8 cellular contexts compared by ENCODE assay signal in genomic region chr22:31291403-31291715, GRCh38. TPM values are rescaled to one million over a fixed set of nuclear protein-coding genes. Genes with fewer than 3 reads are reported as not detected.
DNase-seq lines count a peak whose midpoint lies in the region; ATAC-seq and TF ChIP-seq lines count a peak whose summit lies in the region.

No MANE protein-coding gene starts in this region.

- ATAC-seq in Panc1: no peak

- in situ Hi-C loops in Panc1 (cut with HindIII; ENCODE audit: low pct_unique_long_range_greater_than_20kb, low sequenced_read_pairs): no loop called here

- no peaks in the 10 kb centered on the region for H3K27me3 ChIP-seq in CD4-positive, alpha-beta memory T cell (ENCODE audit: insufficient read depth, low read length)
- H3K27me3 ChIP-seq in Panc1 (ENCODE audit: control insufficient read depth, insufficient read depth, low read length): no peaks in the 10 kb centered on the region

- H3K27me3 Mint-ChIP-seq in CD4-positive, alpha-beta memory T cell: no peaks in the 10 kb centered on the region
- H3K27me3 Mint-ChIP-seq in neural crest cell (ENCODE audit: low read depth): peaks cover 17% of the 10 kb centered on the region

- peaks cover 27% of the 10 kb centered on the region for H3K36me3 ChIP-seq in CD4-positive, alpha-beta memory T cell (ENCODE audit: insufficient read depth, low read length)
- no peaks in the 10 kb centered on the region for H3K36me3 ChIP-seq in Panc1 (ENCODE audit: control insufficient read depth, insufficient read depth, low read length)

- peaks cover 72% of the 10 kb centered on the region for H3K4me1 ChIP-seq in CD4-positive, alpha-beta memory T cell (ENCODE audit: insufficient read depth, low read length)
- H3K4me1 ChIP-seq in Panc1 (ENCODE audit: control insufficient read depth, insufficient read depth, low read length): no peaks in the 10 kb centered on the region; the same call in 1 of the 2 replicates

- peak overlapping the region; percentile 98 to 100 (median 99) for H3K27ac Mint-ChIP-seq in CD4-positive, alpha-beta memory T cell
- H3K27ac Mint-ChIP-seq in neural crest cell (ENCODE audit: unreplicated experiment): no peak overlapping the region

- TF ChIP-seq CTCF in Panc1 (IDR thresholded peaks at IDR 0.05): no peak
- no peak for TF ChIP-seq CTCF in neural crest cell (conservative IDR thresholded peaks at IDR 0.05)

- BruUV-seq in Panc1 (replicated peaks; lab: Mats Ljungman, UMichigan): no TSS peak

- no peaks in the 10 kb centered on the region for H3K9me3 ChIP-seq in CD4-positive, alpha-beta memory T cell (ENCODE audit: control insufficient read depth in 1 of 2, low read length in 2 of 2)
- H3K9me3 ChIP-seq in Panc1 (ENCODE audit: control insufficient read depth, insufficient read depth, low read depth, low read length): no peaks in the 10 kb centered on the region

- H3K4me3 ChIP-seq in CD4-positive, alpha-beta memory T cell (ENCODE audit: low read length in 2 of 2): peak overlapping the region; percentile 89 to 99
- H3K4me3 ChIP-seq in Panc1 (ENCODE audit: low read depth in 2 of 2, low read length in 2 of 2): peak overlapping the region; percentile 54 to 78

- peak overlapping the region; percentile 100 for H3K27ac ChIP-seq in CD4-positive, alpha-beta memory T cell (ENCODE audit: low read depth, low read length)
- H3K27ac ChIP-seq in Panc1 (ENCODE audit: low read length): no peak overlapping the region
- H3K27ac ChIP-seq in epithelial cell of prostate: peak overlapping the region; percentile 97

- H3K4me3 Mint-ChIP-seq in CD4-positive, alpha-beta memory T cell: peak overlapping the region; percentile 95 to 100 (median 98)
- H3K4me3 Mint-ChIP-seq in neural crest cell: peak overlapping the region; percentile 86

- POLR2A ChIA-PET in CD4-positive, alpha-beta memory T cell (lab: Charles Lee; ENCODE audit: partially characterized antibody): interaction anchor here (0.7 to 17.3 kb wide), 26 partner anchors 11 to 369 kb away, joined by 3 to 1203 read pairs (median 9); partner anchors contain the start of genes DRG1, LIMK2, MORC2 and PATZ1
- POLR2A ChIA-PET in Panc1 (lab: Charles Lee): no interaction called here

- peak in 1 of 5 donors; percentile 40 for DNase-seq in CD4-positive, alpha-beta memory T cell
- DNase-seq in Panc1 (ENCODE audit: low read depth, low spot score): no peak
- DNase-seq in epithelial cell of prostate (ENCODE audit: low read depth, low spot score): no peak
- no peak for DNase-seq in neural crest cell (ENCODE audit: low read depth, low spot score)
- no peak for DNase-seq in stimulated activated naive CD4-positive, alpha-beta T cell treated with Interleukin-2 at 50 U/mL for 16 hours (lab: John Stamatoyannopoulos, UW)
- no peak for DNase-seq in NCI-H2171 (lab: John Stamatoyannopoulos, UW)
- DNase-seq in NCI-H187 treated with DMSO at 0.1 percent for 48 hours (lab: John Stamatoyannopoulos, UW): no peak
- DNase-seq in GF-D8 (lab: John Stamatoyannopoulos, UW): no peak

- peaks cover 0 to 6% (median 0%) of the 10 kb centered on the region in 8 donors for H3K9me3 Mint-ChIP-seq in CD4-positive, alpha-beta memory T cell
- no peaks in the 10 kb centered on the region for H3K9me3 Mint-ChIP-seq in neural crest cell

- intact Hi-C loops in CD4-positive, alpha-beta memory T cell (cut with micrococcal nuclease): loop anchor here (5.0 kb wide), 4 partner anchors 184 to 984 kb away; partner anchors contain the start of genes SELENOM and SFI1
- intact Hi-C loops in Panc1 (cut with micrococcal nuclease; ENCODE audit: unreplicated experiment): no loop called here

- peaks cover 42 to 83% (median 61%) of the 10 kb centered on the region in 4 donors for H3K4me1 Mint-ChIP-seq in CD4-positive, alpha-beta memory T cell
- peaks cover 15% of the 10 kb centered on the region for H3K4me1 Mint-ChIP-seq in neural crest cell

- CTCF ChIA-PET in CD4-positive, alpha-beta memory T cell (lab: Charles Lee; ENCODE audit: partially characterized antibody): interaction anchor here (1.0 to 13.6 kb wide), 10 partner anchors 9 to 343 kb away, joined by 3 to 140 read pairs (median 8); partner anchors contain the start of genes LIMK2 and PATZ1
- CTCF ChIA-PET in Panc1 (lab: Charles Lee): interaction anchor here (0.5 kb wide), 1 partner anchor 19 kb away, joined by 5 read pairs; no protein-coding TSS in a partner anchor

- H3K36me3 Mint-ChIP-seq in CD4-positive, alpha-beta memory T cell: peaks cover 43 to 62% of the 10 kb centered on the region in 2 donors
- no peaks in the 10 kb centered on the region for H3K36me3 Mint-ChIP-seq in neural crest cell (ENCODE audit: low read depth)

RNA-seq across cellular contexts. Expression of gene PIK3IP1, which starts 0.9 kb away (rescaled TPM):
- total RNA-seq in CD4-positive, alpha-beta memory T cell: 100 to 1,000 TPM; 399 to 411 TPM
- polyA plus RNA-seq in CD4-positive, alpha-beta memory T cell: 100 to 1,000 TPM; 418 to 473 TPM
- total RNA-seq in Panc1 (2021; ENCODE audit: unreplicated experiment) (3.6 TPM), neural crest cell (1.8 and 2.3 TPM in 2 replicates)
- polyA plus RNA-seq in Panc1 (2012; ENCODE audit: insufficient read length): 3.5 TPM

RNA-seq across cellular contexts. Expression of gene PATZ1, which starts 54.8 kb away (rescaled TPM):
- 10 to 100 TPM; 40.9 to 43.7 TPM for total RNA-seq in CD4-positive, alpha-beta memory T cell
- 10 to 100 TPM in 1 of 2 donors, 1 to 10 TPM in 1; 6.6 to 19.7 TPM for polyA plus RNA-seq in CD4-positive, alpha-beta memory T cell
- total RNA-seq in Panc1 (2021; ENCODE audit: unreplicated experiment): 18.6 TPM
- polyA plus RNA-seq in Panc1 (2012; ENCODE audit: insufficient read length): 30.3 TPM
- 104 and 105 TPM in 2 replicates for total RNA-seq in neural crest cell

Comparison
In these comparisons a context has a peak if more than half of its experiments do, and no peak if none do; other contexts are left out.
1. RNA of gene PIK3IP1, which starts 0.9 kb away (total RNA-seq): 399 to 411 TPM in CD4-positive, alpha-beta memory T cell; 3.6 TPM in Panc1 (single experiment) and 1.8 to 2.3 TPM in neural crest cell; every median in the first group is over 10 times any median in the second.